8 cellular contexts compared by ENCODE assay signal in the genomic region with DNA sequence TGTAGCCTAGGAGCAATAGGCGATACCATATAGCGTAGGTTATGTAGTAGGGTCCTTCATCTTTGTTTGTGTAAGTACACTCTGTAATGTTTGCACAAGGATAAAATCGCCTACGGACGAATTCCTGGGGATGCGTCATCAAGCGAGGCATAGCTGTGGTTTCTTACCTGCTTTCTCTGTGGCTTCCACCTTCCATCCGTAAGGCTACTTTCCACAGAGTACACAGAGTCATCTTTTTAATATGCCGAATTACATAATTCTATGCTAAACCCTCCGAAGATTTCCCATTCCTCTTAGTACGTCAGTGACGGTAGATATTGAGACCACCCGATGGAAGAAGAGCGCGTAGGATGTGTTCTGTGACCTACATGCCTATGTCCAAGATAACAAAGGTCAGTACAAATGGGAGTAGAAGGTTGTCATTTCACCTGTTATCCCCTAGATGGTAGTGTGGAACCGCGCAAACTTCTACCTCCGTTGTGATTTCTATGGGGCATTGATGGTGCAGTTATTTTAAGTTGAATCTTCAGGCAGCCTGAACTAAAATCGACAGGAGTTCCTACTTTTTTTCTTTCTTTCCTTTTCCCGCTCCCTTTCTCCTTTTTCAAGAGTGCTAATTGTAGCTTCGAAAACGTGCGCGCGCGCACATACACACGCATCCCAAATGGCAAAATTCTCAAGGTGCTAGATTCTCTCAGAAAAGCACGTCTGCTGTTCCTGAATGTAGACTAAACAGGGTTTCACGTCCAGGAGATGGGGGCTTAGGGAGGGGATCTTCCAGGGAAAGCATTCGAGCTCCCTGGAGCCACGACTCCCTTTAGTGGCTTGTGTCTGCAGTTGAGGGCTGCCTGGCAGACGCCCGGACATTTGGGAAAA.
DNase-seq lines count a peak whose midpoint lies in the region; ATAC-seq and TF ChIP-seq lines count a peak whose summit lies in the region.

No MANE protein-coding gene starts in this region.

- TF ChIP-seq POLR2A in gastrocnemius medialis (IDR thresholded peaks at IDR 0.05) = no peak

- H3K36me3 ChIP-seq in lung (ENCODE audit: control insufficient read depth in 2 of 2, insufficient read depth in 2 of 2, low read length in 2 of 2) (no peaks in the 10 kb centered on the region), gastrocnemius medialis (no peaks in the 10 kb centered on the region)

- H3K4me3 ChIP-seq in dorsolateral prefrontal cortex (peak overlapping the region in 27 of 59 donors; percentile 6 to 47 (median 27)), lung (no peak overlapping the region), gastrocnemius medialis (no peak overlapping the region)

- 31 to 35% methylated on average over 33 of the region's 33 CpGs for WGBS in lung, 2 donors

- TF ChIP-seq CTCF in GM20000 (IDR thresholded peaks at IDR 0.05; ENCODE audit: extremely low read depth, missing control alignments) (peak; percentile 53), dorsolateral prefrontal cortex (IDR thresholded peaks at IDR 0.05 in 54 of 56, conservative IDR thresholded peaks at IDR 0.05 in 2 of 56; ENCODE audit: low read depth in 1 of 56, partially characterized antibody in 56 of 56) (peak; percentile 44 to 81 (median 72)), lung (IDR thresholded peaks at IDR 0.05; ENCODE audit: control extremely low read depth, extremely low read depth) (peak; percentile 25), gastrocnemius medialis (IDR thresholded peaks at IDR 0.05 in 4 of 5, conservative IDR thresholded peaks at IDR 0.05 in 1 of 5) (peak in 1 of 5 experiments; percentile 41)

- H3K9me3 ChIP-seq in lung (ENCODE audit: control insufficient read depth in 2 of 2, insufficient read depth in 1 of 2, low read length in 1 of 2) = no peaks in the 10 kb centered on the region
- H3K9me3 ChIP-seq in gastrocnemius medialis = no peaks in the 10 kb centered on the region

- DNase-seq in NCI-H1436 (lab: John Stamatoyannopoulos, UW) (peak; percentile 2), NCI-H1436 treated with DMSO at 0.1 percent for 48 hours (lab: John Stamatoyannopoulos, UW) (no peak), GM20000 (ENCODE audit: low spot score) (peak; percentile 70), OCI-M1 (lab: John Stamatoyannopoulos, UW) (peak; percentile 85), dorsolateral prefrontal cortex (peak in 1 of 10 donors; percentile 37), lung (ENCODE audit: low spot score) (peak; percentile 50), gastrocnemius medialis (no peak)

- H3K27ac ChIP-seq in dorsolateral prefrontal cortex (no peak overlapping the region), lung (ENCODE audit: low read depth in 1 of 2, low read length in 1 of 2) (no peak overlapping the region), gastrocnemius medialis (no peak overlapping the region)

- in situ Hi-C loops in gastrocnemius medialis (cut with MboI; ENCODE audit: low sequenced_read_pairs in 4 of 4) = no loop called here

- H3K4me1 ChIP-seq in lung (ENCODE audit: control insufficient read depth in 2 of 2, insufficient read depth in 2 of 2, low read length in 2 of 2) (peaks cover 0 to 4% of the 10 kb centered on the region in 2 donors), gastrocnemius medialis (no peaks in the 10 kb centered on the region)

- peak; percentile 91 for ATAC-seq in HG03460 (IDR thresholded peaks at IDR 0.05; ENCODE audit: unreplicated experiment)
- peak; percentile 82 for ATAC-seq in lung (ENCODE audit: insufficient read depth, low FRiP score)
- ATAC-seq in gastrocnemius medialis = no peak

- intact Hi-C loops in dorsolateral prefrontal cortex (cut with DNase I) (no loop called here), gastrocnemius medialis (cut with DNase I; ENCODE audit: low total_unique reads) (no loop called here)

- H3K27me3 ChIP-seq in dorsolateral prefrontal cortex (no peaks in the 10 kb centered on the region), lung (ENCODE audit: control insufficient read depth, insufficient read depth) (no peaks in the 10 kb centered on the region), gastrocnemius medialis (no peaks in the 10 kb centered on the region)

Comparison
In these comparisons a context has a peak if more than half of its experiments do, and no peak if none do; other contexts are left out.
1. DNase-seq: peak in NCI-H1436 (single experiment), GM20000 (single experiment), OCI-M1 (single experiment) and lung (single experiment); none in NCI-H1436 treated with DMSO at 0.1 percent for 48 hours (single experiment) and gastrocnemius medialis (0 of 2).
2. ATAC-seq: peak in HG03460 (single experiment) and lung (single experiment); none in gastrocnemius medialis (0 of 2).